Comparison of ENCODE assay signal across 21 cellular contexts in genomic region chr2:178211943-178212342, GRCh38. TPM values are rescaled to one million over a fixed set of nuclear protein-coding genes. Genes with fewer than 3 reads are reported as not detected.
DNase-seq lines count a peak whose midpoint lies in the region; FAIRE-seq and TF ChIP-seq lines count a peak whose summit lies in the region.
"Had no signal": no experiment of that assay in that cellular context is flagged by ENCODE, and none has a peak within 500 bp of the region (broad histone marks: within the 10 kb centered on the region; RNA-seq: fewer than 3 reads in every experiment).

No MANE protein-coding gene starts in this region.

- H3K4me3 ChIP-seq in HUES64 (ENCODE audit: low read length) = no peak overlapping the region
- H3K4me3 ChIP-seq: ovary, tibial artery had no signal

- H3K27ac ChIP-seq in HUES64 (ENCODE audit: low read depth, low read length) = peak overlapping the region; percentile 77; the same call in 1 of the 2 replicates
- H3K27ac ChIP-seq: ovary, tibial artery had no signal

- no peak overlapping the region for H3K9ac ChIP-seq in HUES64 (ENCODE audit: low read depth, low read length)

- TF ChIP-seq CTCF in D721Med (IDR thresholded peaks at IDR 0.05; ENCODE audit: insufficient read depth, missing control alignments) (no peak), GM10248 (IDR thresholded peaks at IDR 0.05; ENCODE audit: control extremely low read depth, extremely low read depth, low read depth, missing control alignments) (no peak)

- H3K27me3 ChIP-seq in HUES64 (ENCODE audit: insufficient read depth, low read length) = peaks cover 51% of the 10 kb centered on the region
- H3K27me3 ChIP-seq: ovary, tibial artery had no signal

- peaks cover 24% of the 10 kb centered on the region for H3K4me1 ChIP-seq in HUES64 (ENCODE audit: insufficient read depth, low read length)
- H3K4me1 ChIP-seq: tibial artery had no signal

- DNase-seq in D721Med (ENCODE audit: insufficient read length, low spot score) = no peak
- peak; percentile 61 for DNase-seq in ecto neural progenitor cell (ENCODE audit: low spot score)
- peak; percentile 34 for DNase-seq in medulla oblongata (ENCODE audit: extremely low spot score)
- no peak for DNase-seq in mucosa of gallbladder (ENCODE audit: low spot score)
- no peak for DNase-seq in activated CD4-positive, alpha-beta T cell treated with anti-CD3 and anti-CD28 coated beads for 48 hours
- DNase-seq in GM10248 (ENCODE audit: extremely low spot score) = no peak
- DNase-seq in DMS79 (lab: John Stamatoyannopoulos, UW) = no peak
- DNase-seq: activated CD4-positive, CD25-positive, alpha-beta regulatory T cell; activated CD8-positive, alpha-beta T cell treated with anti-CD3 and anti-CD28 coated beads for 36 hours; activated T-cell treated with anti-CD3 and anti-CD28 coated beads, Interleukin-2, amount 50 U/mL, for 48 hours; CD8-positive, alpha-beta T cell; cortex of kidney; DMS79 treated with DMSO at 0.1 percent for 48 hours; foreskin fibroblast; KG1; MV-4-11; ovary; stimulated activated naive CD8-positive, alpha-beta T cell treated with anti-CD3 and anti-CD28 coated beads, Interleukin-15, Interleukin-2, amounts not matched to agents 100 U/mL and 50 U/mL, for 24 hours; T-helper 17 cell; tibial artery had no signal

- H3K9me3 ChIP-seq in HUES64 (ENCODE audit: insufficient read depth, low read depth, low read length) = no peaks in the 10 kb centered on the region
- H3K9me3 ChIP-seq: ovary, tibial artery had no signal

- 0% methylated on average over 4 of the region's 4 CpGs for WGBS in HUES64

- FAIRE-seq in D721Med (lab: Jason Lieb, UNC) = peak; percentile 32

- CTCF ChIA-PET in GM10248 (lab: Yijun Ruan, JAX) = interaction anchor here (1.3 to 1.4 kb wide), 2 partner anchors 21 to 30 kb away, joined by 3 to 5 read pairs; no protein-coding TSS in a partner anchor

- H3K36me3 ChIP-seq in HUES64 (ENCODE audit: insufficient read depth, low read length) = no peaks in the 10 kb centered on the region
- H3K36me3 ChIP-seq: ovary, tibial artery had no signal

- POLR2A ChIA-PET in GM10248 (lab: Yijun Ruan, JAX) = no interaction called here

RNA-seq across cellular contexts. Expression of gene OSBPL6, which starts 17.6 kb away (rescaled TPM):
- 6.6 TPM for polyA plus RNA-seq in HUES64 (2013, experiment 1 of 2)
- polyA plus RNA-seq in HUES64 (2013, experiment 2 of 2) = 7.5 TPM
- total RNA-seq in mucosa of gallbladder = 6.3 TPM

Comparison
In these comparisons a context has a peak if more than half of its experiments do, and no peak if none do; other contexts are left out.
1. DNase-seq: peak in ecto neural progenitor cell (single experiment) and medulla oblongata (single experiment); none in D721Med (single experiment), mucosa of gallbladder (single experiment), activated CD4-positive, alpha-beta T cell treated with anti-CD3 and anti-CD28 coated beads for 48 hours (single experiment), GM10248 (single experiment) and DMS79 (single experiment).